Comparison of ENCODE assay signal across 22 cellular contexts in genomic region chr1:76070538-76070937, GRCh38. TPM values are rescaled to one million over a fixed set of nuclear protein-coding genes. Genes with fewer than 3 reads are reported as not detected.
A peak's percentile ranks its signal among the peaks of the same experiment; 100 is the strongest.
DNase-seq lines count a peak whose midpoint lies in the region; ATAC-seq and TF ChIP-seq lines count a peak whose summit lies in the region.
"Had no signal": no experiment of that assay in that cellular context is flagged by ENCODE, and none has a peak within 500 bp of the region (broad histone marks: within the 10 kb centered on the region; RNA-seq: fewer than 3 reads in every experiment).

No MANE protein-coding gene starts in this region.

- DNase-seq in GM03348 (ENCODE audit: low spot score) (peak; percentile 6), fibroblast of mammary gland (ENCODE audit: low read depth) (peak; percentile 51), HPDE6-E6E7 (ENCODE audit: extremely low spot score) (no peak), G401 (ENCODE audit: low spot score) (no peak)
- no peak for DNase-seq in stimulated activated CD4-positive, alpha-beta T cell treated with anti-CD3 and anti-CD28 coated beads, Interleukin-2, amount 100 ng/mL, for 48 hours
- DNase-seq: BE2C; CD4-positive, alpha-beta T cell; COR-L47; DMS79; MV-4-11; NCI-H1105 treated with DMSO at 0.1 percent for 48 hours; NCI-H1694; NCI-H2081; NCI-H2171; NCI-H345; NCI-H526; OCI-M1; Right ventricle myocardium superior had no signal

- TF ChIP-seq CTCF in fibroblast of mammary gland (conservative IDR thresholded peaks at IDR 0.05; ENCODE audit: control insufficient read depth, insufficient read depth, low read depth, low read length), result no peak

- no peak overlapping the region for H3K4me3 ChIP-seq in fibroblast of mammary gland (ENCODE audit: control insufficient read depth, low read depth, low read length)
- H3K4me3 ChIP-seq: GM23338 had no signal

- in situ Hi-C loops in G401 (cut with HindIII; ENCODE audit: low sequenced_read_pairs), result no loop called here

- ATAC-seq in SK-N-SH treated with all-trans-retinoic acid at 6 μM for 48 hours (peak; percentile 35), GM18520 (IDR thresholded peaks at IDR 0.05; ENCODE audit: unreplicated experiment) (no peak)
- ATAC-seq: GM23338, HCT116 had no signal

TF ChIP-seq in SK-N-SH treated with all-trans-retinoic acid at 6 μM for 48 hours, 23 proteins besides CTCF, POLR2A, EP300 and RAD21:
- TF ChIP-seq RARB (CRISPR knock-in tag; IDR thresholded peaks at IDR 0.05) (no peak), PATZ1 (CRISPR knock-in tag; IDR thresholded peaks at IDR 0.05; ENCODE audit: borderline replicate concordance) (no peak), ISL1 (CRISPR knock-in tag; IDR thresholded peaks at IDR 0.05) (peak; percentile 22; the same call in 1 of the 2 replicates), ZC3H10 (CRISPR knock-in tag; IDR thresholded peaks at IDR 0.05) (0 out of 2 replicates have a peak, but pooled peaks have one; percentile 24), GLIS3 (CRISPR knock-in tag; IDR thresholded peaks at IDR 0.05) (no peak), ZNF70 (CRISPR knock-in tag; IDR thresholded peaks at IDR 0.05) (no peak), CREB5 (CRISPR knock-in tag; IDR thresholded peaks at IDR 0.05; ENCODE audit: low read depth) (no peak), ARNTL (CRISPR knock-in tag; IDR thresholded peaks at IDR 0.05; ENCODE audit: borderline replicate concordance, low read depth) (no peak)

RNA-seq across cellular contexts. Expression of gene ST6GALNAC3, which starts 4.0 kb away (rescaled TPM):
- not detected in 2 replicates for total RNA-seq in G401 (2014; rRNA removed; shearing (Covaris generic))

Comparison
In these comparisons a context has a peak if more than half of its experiments do, and no peak if none do; other contexts are left out.
1. DNase-seq: peak in GM03348 (single experiment) and fibroblast of mammary gland (single experiment); none in HPDE6-E6E7 (single experiment), G401 (single experiment) and stimulated activated CD4-positive, alpha-beta T cell treated with anti-CD3 and anti-CD28 coated beads, Interleukin-2, amount 100 ng/mL, for 48 hours (0 of 2).